ENCODE assay signal across 30 cellular contexts in genomic region chr3:159074756-159075155, GRCh38. TPM values are rescaled to one million over a fixed set of nuclear protein-coding genes. Genes with fewer than 3 reads are reported as not detected.
"Had no signal": no experiment of that assay in that cellular context is flagged by ENCODE, and none has a peak within 500 bp of the region (broad histone marks: within the 10 kb centered on the region; RNA-seq: fewer than 3 reads in every experiment).

No MANE protein-coding gene starts in this region.

- DNase-seq: activated CD4-positive, alpha-beta T cell treated with anti-CD3 and anti-CD28 coated beads for 36 hours; activated CD4-positive, alpha-beta T cell treated with anti-CD3 and anti-CD28 coated beads, Interleukin-2, amount 10 ng/mL, durations not matched to agents 7 days and 5 days; activated CD4-positive, alpha-beta T cell treated with anti-CD3 and anti-CD28 coated beads, Interleukin-2, amount 50 U/mL, for 48 hours; activated CD8-positive, alpha-beta T cell treated with anti-CD3 and anti-CD28 coated beads, Interleukin-2, amount 10 ng/mL, durations not matched to agents 7 days and 5 days; activated naive CD4-positive, alpha-beta T cell treated with anti-CD3 and anti-CD28 coated beads, Interleukin-2, amount 10 ng/mL, durations not matched to agents 7 days and 5 days; activated T-cell treated with anti-CD3 and anti-CD28 coated beads for 4 hours; activated T-cell treated with anti-CD3 and anti-CD28 coated beads, Interleukin-2, amount 50 U/mL, for 4 hours; amniotic stem cell; MM.1S; MV-4-11; NCI-H1092; NCI-H1436 treated with DMSO at 0.1 percent for 48 hours; NCI-H187 treated with DMSO at 0.1 percent for 48 hours; NCI-H2081; NCI-H345; NCI-H524 treated with DMSO at 0.1 percent for 48 hours; PC-9; SIG-M5; SW 1271; T-helper 1 cell; T-helper 2 cell; T-helper 9 cell had no signal

- ATAC-seq: activated CD4-positive, alpha-beta T cell treated with anti-CD3 and anti-CD28 coated beads for 36 hours; activated CD4-positive, CD25-positive, alpha-beta regulatory T cell treated with anti-CD3 and anti-CD28 coated beads, Interleukin-2, amount 50 U/mL, for 24 hours; activated CD8-positive, alpha-beta T cell treated with anti-CD3 and anti-CD28 coated beads, Interleukin-2, amount 10 ng/mL, durations not matched to agents 7 days and 5 days; activated T-cell treated with anti-CD3 and anti-CD28 coated beads, Interleukin-2, amount 50 U/mL, for 4 hours; Right ventricle myocardium inferior; WTC11 had no signal

RNA-seq across cellular contexts. Expression of gene IQCJ, which starts 5.6 kb away (rescaled TPM):
- total RNA-seq: activated CD4-positive, alpha-beta T cell treated with anti-CD3 and anti-CD28 coated beads for 36 hours; activated CD4-positive, alpha-beta T cell treated with anti-CD3 and anti-CD28 coated beads, Interleukin-2, amount 10 ng/mL, durations not matched to agents 7 days and 5 days; activated CD8-positive, alpha-beta T cell treated with anti-CD3 and anti-CD28 coated beads, Interleukin-2, amount 10 ng/mL, durations not matched to agents 7 days and 5 days; activated T-cell treated with anti-CD3 and anti-CD28 coated beads, Interleukin-2, amount 50 U/mL, for 4 hours; activated T-helper 1 cell treated with anti-CD3 and anti-CD28 coated beads, Interleukin-12 subunit alpha, Interleukin-12 subunit beta, Interleukin-2, Interleukin-4 antibody, amounts not matched to agents 30 ng/mL and 10 ng/mL and 1 ng/mL, durations not matched to agents 14 hours and 24 hours and 36 hours; ascending aorta; LHCN-M2; NCI-H460; PC-9; SK-MEL-5 had no signal
